8 cellular contexts compared by ENCODE assay signal in genomic region chr11:14578551-14578956, GRCh38. TPM values are rescaled to one million over a fixed set of nuclear protein-coding genes. Genes with fewer than 3 reads are reported as not detected.
DNase-seq lines count a peak whose midpoint lies in the region; ATAC-seq and TF ChIP-seq lines count a peak whose summit lies in the region.

No MANE protein-coding gene starts in this region.

- no peak overlapping the region for H3K27ac ChIP-seq in breast epithelium

- intact Hi-C loops in MCF 10A (cut with micrococcal nuclease), result no loop called here
- intact Hi-C loops in breast epithelium (cut with DNase I; ENCODE audit: low total_unique reads), result no loop called here
- intact Hi-C loops in left ventricle myocardium superior (cut with micrococcal nuclease), result no loop called here

- BruUV-seq in MCF 10A (replicated peaks; lab: Mats Ljungman, UMichigan), result no TSS peak

- H3K9me3 Mint-ChIP-seq in MCF 10A (ENCODE audit: unreplicated experiment), result no peaks in the 10 kb centered on the region
- peaks cover 12 to 21% of the 10 kb centered on the region in 2 donors for H3K9me3 Mint-ChIP-seq in activated T-cell treated with anti-CD3 and anti-CD28 coated beads, Interleukin-2, amount 50 U/mL, for 72 hours

- no peak overlapping the region for H3K4me3 Mint-ChIP-seq in MCF 10A (ENCODE audit: unreplicated experiment)
- peak overlapping the region; percentile 39 to 55 for H3K4me3 Mint-ChIP-seq in activated T-cell treated with anti-CD3 and anti-CD28 coated beads, Interleukin-2, amount 50 U/mL, for 72 hours

- no peak for TF ChIP-seq POLR2A in breast epithelium (IDR thresholded peaks at IDR 0.05)

- no peaks in the 10 kb centered on the region for H3K27me3 ChIP-seq in breast epithelium

- H3K36me3 ChIP-seq in breast epithelium, result no peaks in the 10 kb centered on the region

- no peak overlapping the region for H3K4me3 ChIP-seq in breast epithelium

- POLR2A ChIA-PET in MCF 10A (lab: Yijun Ruan, JAX), result no interaction called here

- no peaks in the 10 kb centered on the region for H3K27me3 Mint-ChIP-seq in MCF 10A (ENCODE audit: insufficient read depth, unreplicated experiment)
- H3K27me3 Mint-ChIP-seq in activated T-cell treated with anti-CD3 and anti-CD28 coated beads, Interleukin-2, amount 50 U/mL, for 72 hours (ENCODE audit: low read depth), result no peaks in the 10 kb centered on the region

- no peaks in the 10 kb centered on the region for H3K36me3 Mint-ChIP-seq in MCF 10A (ENCODE audit: insufficient read depth, unreplicated experiment)
- H3K36me3 Mint-ChIP-seq in activated T-cell treated with anti-CD3 and anti-CD28 coated beads, Interleukin-2, amount 50 U/mL, for 72 hours (ENCODE audit: insufficient read depth in 2 of 2), result peaks cover 31 to 55% of the 10 kb centered on the region in 2 donors

- DNase-seq in MCF 10A (ENCODE audit: unreplicated experiment), result peak; percentile 46
- DNase-seq in breast epithelium (ENCODE audit: low spot score in 2 of 2), result no peak
- peak; percentile 84 for DNase-seq in NCI-H82 (lab: John Stamatoyannopoulos, UW)
- peak; percentile 72 for DNase-seq in activated T-cell treated with anti-CD3 and anti-CD28 coated beads, Interleukin-2, amount 50 U/mL, for 72 hours
- no peak for DNase-seq in left ventricle myocardium superior
- peak; percentile 36 to 48 for DNase-seq in stimulated activated CD8-positive, alpha-beta memory T cell treated with anti-CD3 and anti-CD28 coated beads, Interleukin-2, amount 100 ng/mL, for 1 hour (ENCODE audit: low read depth in 2 of 2)
- DNase-seq in retina, result no peak

- H3K9me3 ChIP-seq in breast epithelium, result peaks cover 0 to 6% of the 10 kb centered on the region in 2 donors

- ATAC-seq in HG03095 (IDR thresholded peaks at IDR 0.05; ENCODE audit: unreplicated experiment) (peak; percentile 98), left ventricle myocardium superior (peak; percentile 62)
- peak; percentile 91 to 95 for ATAC-seq in activated T-cell treated with anti-CD3 and anti-CD28 coated beads, Interleukin-2, amount 50 U/mL, for 72 hours (replicated peaks in 1 of 2)

- TF ChIP-seq CTCF in MCF 10A (IDR thresholded peaks at IDR 0.05; ENCODE audit: unreplicated experiment) (no peak), breast epithelium (IDR thresholded peaks at IDR 0.05) (no peak)

- no peak overlapping the region for H3K27ac Mint-ChIP-seq in MCF 10A (ENCODE audit: low read depth, unreplicated experiment)
- H3K27ac Mint-ChIP-seq in activated T-cell treated with anti-CD3 and anti-CD28 coated beads, Interleukin-2, amount 50 U/mL, for 72 hours, result peak overlapping the region; percentile 21

- no peaks in the 10 kb centered on the region for H3K4me1 ChIP-seq in breast epithelium

- CTCF ChIA-PET in MCF 10A (lab: Yijun Ruan, JAX), result interaction anchor here (0.7 kb wide), 1 partner anchor 17 kb away, joined by 4 read pairs; no protein-coding TSS in a partner anchor

- peaks cover 6% of the 10 kb centered on the region for H3K4me1 Mint-ChIP-seq in MCF 10A (ENCODE audit: insufficient read depth, unreplicated experiment)
- H3K4me1 Mint-ChIP-seq in activated T-cell treated with anti-CD3 and anti-CD28 coated beads, Interleukin-2, amount 50 U/mL, for 72 hours (ENCODE audit: low read depth), result peaks cover 43% of the 10 kb centered on the region

RNA-seq across cellular contexts. Expression of gene PSMA1, which starts 58.4 kb away (rescaled TPM):
- total RNA-seq in MCF 10A (2022) (202 and 255 TPM in 2 replicates), breast epithelium (100 to 1,000 TPM; 107 to 120 (median 116) TPM), left ventricle myocardium superior (115 TPM)
- total RNA-seq in activated T-cell treated with anti-CD3 and anti-CD28 coated beads, Interleukin-2, amount 50 U/mL, for 72 hours, result 100 to 1,000 TPM; 248 to 268 TPM

Comparison
In these comparisons a context has a peak if more than half of its experiments do, and no peak if none do; other contexts are left out.
1. DNase-seq: peak in MCF 10A (single experiment), NCI-H82 (single experiment), activated T-cell treated with anti-CD3 and anti-CD28 coated beads, Interleukin-2, amount 50 U/mL, for 72 hours (2 of 2) and stimulated activated CD8-positive, alpha-beta memory T cell treated with anti-CD3 and anti-CD28 coated beads, Interleukin-2, amount 100 ng/mL, for 1 hour (2 of 2); none in breast epithelium (0 of 2), left ventricle myocardium superior (single experiment) and retina (single experiment).
2. Peak in every context shown above with its lines, with median percentiles within 50 percentile points of each other: ATAC-seq.